Comparison of ENCODE assay signal across 21 cellular contexts in the genomic region with DNA sequence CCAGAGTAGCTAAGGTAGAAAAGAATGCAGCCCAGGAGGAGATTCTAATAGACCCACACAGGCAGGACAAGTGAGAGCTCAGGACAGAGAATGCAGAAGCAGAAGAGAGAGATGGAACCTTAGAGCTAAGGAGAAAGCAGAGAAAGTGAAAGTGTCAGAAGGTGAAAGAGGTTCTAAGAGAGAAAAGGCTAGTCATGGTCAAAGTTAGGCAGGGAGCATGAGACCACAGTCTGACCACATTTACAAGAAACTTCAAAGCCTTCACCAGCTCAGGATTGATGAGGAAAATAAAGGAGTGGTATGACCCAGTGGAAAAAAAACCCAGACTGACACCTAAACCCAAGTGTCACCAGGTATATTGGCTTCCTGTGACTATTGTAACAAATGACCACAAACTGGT.
A peak's percentile ranks its signal among the peaks of the same experiment; 100 is the strongest.
DNase-seq lines count a peak whose midpoint lies in the region; ATAC-seq lines count a peak whose summit lies in the region.
"Had no signal": no experiment of that assay in that cellular context is flagged by ENCODE, and none has a peak within 500 bp of the region (broad histone marks: within the 10 kb centered on the region; RNA-seq: fewer than 3 reads in every experiment).

No MANE protein-coding gene starts in this region.

- no peaks in the 10 kb centered on the region for H3K9me3 Mint-ChIP-seq in immature natural killer cell
- H3K9me3 Mint-ChIP-seq in CD8-positive, alpha-beta memory T cell = peaks cover 0 to 3% (median 0%) of the 10 kb centered on the region in 5 donors
- H3K9me3 Mint-ChIP-seq: stimulated activated effector memory CD8-positive, alpha-beta T cell treated with anti-CD3 and anti-CD28 coated beads, Interleukin-12 subunit alpha, Interleukin-12 subunit beta, amount 100 ng/mL, for 72 hours had no signal

- H3K4me3 Mint-ChIP-seq in immature natural killer cell = no peak overlapping the region
- no peak overlapping the region for H3K4me3 Mint-ChIP-seq in CD8-positive, alpha-beta memory T cell
- H3K4me3 Mint-ChIP-seq: memory B cell; nephron progenitor cell; stimulated activated effector memory CD8-positive, alpha-beta T cell treated with anti-CD3 and anti-CD28 coated beads, Interleukin-12 subunit alpha, Interleukin-12 subunit beta, amount 100 ng/mL, for 72 hours had no signal

- peaks cover 5 to 15% (median 14%) of the 10 kb centered on the region in 3 donors for H3K27me3 Mint-ChIP-seq in immature natural killer cell (ENCODE audit: low read depth in 3 of 3)
- peaks cover 0 to 3% of the 10 kb centered on the region in 2 donors for H3K27me3 Mint-ChIP-seq in CD8-positive, alpha-beta memory T cell
- H3K27me3 Mint-ChIP-seq: memory B cell, progenitor cell of endocrine pancreas had no signal

- H3K4me1 ChIP-seq in CD8-positive, alpha-beta memory T cell (ENCODE audit: insufficient read depth, low read length) = no peaks in the 10 kb centered on the region
- H3K4me1 ChIP-seq: tibial artery had no signal

- CTCF ChIA-PET in CD8-positive, alpha-beta memory T cell (lab: Charles Lee) = no interaction called here

- no peak overlapping the region for H3K27ac Mint-ChIP-seq in immature natural killer cell
- no peak overlapping the region for H3K27ac Mint-ChIP-seq in CD8-positive, alpha-beta memory T cell
- H3K27ac Mint-ChIP-seq: memory B cell; nephron progenitor cell; progenitor cell of endocrine pancreas; stimulated activated effector memory CD8-positive, alpha-beta T cell treated with anti-CD3 and anti-CD28 coated beads, Interleukin-12 subunit alpha, Interleukin-12 subunit beta, amount 100 ng/mL, for 72 hours had no signal

- no peaks in the 10 kb centered on the region for H3K27me3 ChIP-seq in CD8-positive, alpha-beta memory T cell (ENCODE audit: insufficient read depth, low read length, poor library complexity, severe bottlenecking)
- H3K27me3 ChIP-seq: hepatocyte, tibial artery had no signal

- H3K4me3 ChIP-seq in CD8-positive, alpha-beta memory T cell (ENCODE audit: low read length) = no peak overlapping the region
- H3K4me3 ChIP-seq: hepatocyte, tibial artery had no signal

- POLR2A ChIA-PET in CD8-positive, alpha-beta memory T cell (lab: Charles Lee) = no interaction called here

- peaks cover 0 to 4% (median 0%) of the 10 kb centered on the region in 3 donors for H3K36me3 Mint-ChIP-seq in immature natural killer cell
- H3K36me3 Mint-ChIP-seq in CD8-positive, alpha-beta memory T cell = no peaks in the 10 kb centered on the region
- H3K36me3 Mint-ChIP-seq: memory B cell; stimulated activated effector memory CD8-positive, alpha-beta T cell treated with anti-CD3 and anti-CD28 coated beads, Interleukin-12 subunit alpha, Interleukin-12 subunit beta, amount 100 ng/mL, for 72 hours had no signal

- DNase-seq in immature natural killer cell = peak; percentile 35 to 50 (median 42)
- no peak for DNase-seq in CD8-positive, alpha-beta memory T cell
- DNase-seq in NCI-H2107 (lab: John Stamatoyannopoulos, UW) = no peak
- DNase-seq: activated CD4-positive, alpha-beta T cell treated with anti-CD3 and anti-CD28 coated beads for 48 hours; activated naive CD4-positive, alpha-beta T cell treated with anti-CD3 and anti-CD28 coated beads, Interleukin-2, amount 50 U/mL, for 16 hours; AML-193; Calu3; KG1; NCI-H1417; nephron progenitor cell; tibial artery had no signal

- ATAC-seq in GM19452 (IDR thresholded peaks at IDR 0.05; ENCODE audit: unreplicated experiment) (peak; percentile 69), HG02798 (IDR thresholded peaks at IDR 0.05; ENCODE audit: poor library complexity, unreplicated experiment) (peak; percentile 60), HG03469 (IDR thresholded peaks at IDR 0.05; ENCODE audit: unreplicated experiment) (peak; percentile 77), GM18861 (IDR thresholded peaks at IDR 0.05; ENCODE audit: unreplicated experiment) (no peak), GM21786 (IDR thresholded peaks at IDR 0.05; ENCODE audit: unreplicated experiment) (no peak)
- ATAC-seq: SK-N-SH treated with all-trans-retinoic acid at 6 μM for 48 hours; stimulated activated effector memory CD8-positive, alpha-beta T cell treated with anti-CD3 and anti-CD28 coated beads, Interleukin-12 subunit alpha, Interleukin-12 subunit beta, amount 100 ng/mL, for 72 hours had no signal

- H3K9me3 ChIP-seq in CD8-positive, alpha-beta memory T cell (ENCODE audit: low read length) = no peaks in the 10 kb centered on the region
- H3K9me3 ChIP-seq: tibial artery had no signal

- H3K27ac ChIP-seq in CD8-positive, alpha-beta memory T cell (ENCODE audit: low read depth, low read length) = no peak overlapping the region
- H3K27ac ChIP-seq: hepatocyte, tibial artery had no signal

- H3K4me1 Mint-ChIP-seq in immature natural killer cell = peaks cover 0 to 4% of the 10 kb centered on the region in 2 donors
- H3K4me1 Mint-ChIP-seq in CD8-positive, alpha-beta memory T cell = no peaks in the 10 kb centered on the region
- H3K4me1 Mint-ChIP-seq: nephron progenitor cell; stimulated activated effector memory CD8-positive, alpha-beta T cell treated with anti-CD3 and anti-CD28 coated beads, Interleukin-12 subunit alpha, Interleukin-12 subunit beta, amount 100 ng/mL, for 72 hours had no signal

- H3K36me3 ChIP-seq in CD8-positive, alpha-beta memory T cell (ENCODE audit: insufficient read depth, low read length) = no peaks in the 10 kb centered on the region
- H3K36me3 ChIP-seq: tibial artery had no signal

Comparison
In these comparisons a context has a peak if more than half of its experiments do, and no peak if none do; other contexts are left out.
1. ATAC-seq: peak in GM19452 (single experiment), HG02798 (single experiment) and HG03469 (single experiment); none in GM18861 (single experiment) and GM21786 (single experiment).
2. DNase-seq: peak in immature natural killer cell (3 of 3); none in CD8-positive, alpha-beta memory T cell (0 of 5) and NCI-H2107 (single experiment).